1 cellular context compared by ENCODE assay signal in genomic region chr7:121395961-121396757, GRCh38.
A peak's percentile ranks its signal among the peaks of the same experiment; 100 is the strongest.
TF ChIP-seq lines count a peak whose summit lies in the region.

Gene FAM3C (minus strand): TSS chr7:121396308. CDS start chr7:121382969, 13,339 bp downstream.

TF ChIP-seq in GM12878, 131 proteins besides CTCF, POLR2A, EP300 and RAD21 (continued from another document and continues in another):
- TF ChIP-seq CEBPZ (IDR thresholded peaks at IDR 0.05; ENCODE audit: low read depth, low read length) (no peak), SIX5 (IDR thresholded peaks at IDR 0.05; ENCODE audit: low read depth, low read length, severe bottlenecking) (no peak), GABPA (IDR thresholded peaks at IDR 0.05; ENCODE audit: low read depth) (no peak), NR2C2 (IDR thresholded peaks at IDR 0.05; ENCODE audit: borderline replicate concordance, control insufficient read depth, insufficient read length, low read depth) (no peak), MEF2A (IDR thresholded peaks at IDR 0.05; ENCODE audit: insufficient read depth, low read depth, low read length) (peak; percentile 82), ATF7 (IDR thresholded peaks at IDR 0.05; ENCODE audit: low read depth) (no peak), EED (IDR thresholded peaks at IDR 0.05; ENCODE audit: low read depth) (peak; percentile 57; the same call in 1 of the 2 replicates), SUZ12 (IDR thresholded peaks at IDR 0.05; ENCODE audit: unreplicated experiment) (no peak), NR2F1 (conservative IDR thresholded peaks at IDR 0.05) (peak; percentile 85; the same call in 1 of the 2 replicates), SMAD1 (IDR thresholded peaks at IDR 0.05; ENCODE audit: low read depth, partially characterized antibody) (no peak), ELK1 (IDR thresholded peaks at IDR 0.05; ENCODE audit: low read depth, low read length) (0 out of 2 replicates have a peak, but pooled peaks have one; percentile 35), POU2F2 (IDR thresholded peaks at IDR 0.05; ENCODE audit: borderline replicate concordance, low read depth, low read length) (0 out of 3 replicates have a peak, but pooled peaks have one; percentile 15), NFIC (IDR thresholded peaks at IDR 0.05; ENCODE audit: low read depth, low read length) (no peak), ATF3 (IDR thresholded peaks at IDR 0.05; ENCODE audit: borderline replicate concordance, extremely low read depth, low read depth, low read length) (no peak), MTA2 (IDR thresholded peaks at IDR 0.05; ENCODE audit: low read depth) (no peak), MYC (IDR thresholded peaks at IDR 0.05; ENCODE audit: insufficient read depth, insufficient read length, insufficient replicate concordance, low read length, severe bottlenecking) (no peak), CHD1 (IDR thresholded peaks at IDR 0.05; ENCODE audit: low read depth, low read length) (no peak), REST (IDR thresholded peaks at IDR 0.05; ENCODE audit: low read depth, low read length) (0 out of 2 replicates have a peak, but pooled peaks have one; percentile 17), RELB (IDR thresholded peaks at IDR 0.05; ENCODE audit: low read depth) (no peak), DPF2 (IDR thresholded peaks at IDR 0.05) (peak; percentile 96), IRF5 (IDR thresholded peaks at IDR 0.05; ENCODE audit: borderline replicate concordance) (no peak), CEBPB (IDR thresholded peaks at IDR 0.05; ENCODE audit: borderline replicate concordance in 1 of 2, low read depth in 2 of 2, low read length in 2 of 2) (no peak), BHLHE40 (IDR thresholded peaks at IDR 0.05; ENCODE audit: borderline replicate concordance in 1 of 2, low read depth in 2 of 2, low read length in 1 of 2) (peak; percentile 45 to 83; a peak in 3 of 4 replicates), STAT1 (conservative IDR thresholded peaks at IDR 0.05) (no peak), SMC3 (IDR thresholded peaks at IDR 0.05; ENCODE audit: borderline replicate concordance, low read length) (peak; percentile 44; the same call in 1 of the 2 replicates), ZBTB4 (CRISPR knock-in tag; IDR thresholded peaks at IDR 0.05) (no peak), ZBTB11 (CRISPR knock-in tag; IDR thresholded peaks at IDR 0.05) (no peak), RUNX3 (IDR thresholded peaks at IDR 0.05; ENCODE audit: low read length) (peak; percentile 71), TBL1XR1 (IDR thresholded peaks at IDR 0.05; ENCODE audit: low read depth, low read length) (peak; percentile 19; the same call in 1 of the 2 replicates), ZBTB33 (IDR thresholded peaks at IDR 0.05) (no peak), NRF1 (conservative IDR thresholded peaks at IDR 0.05; ENCODE audit: low read depth, low read length) (no peak; the same call in 1 of the 2 replicates), EGR1 (IDR thresholded peaks at IDR 0.05; ENCODE audit: borderline replicate concordance in 1 of 2, low read depth in 2 of 2, low read length in 2 of 2) (peak in 1 of 2 experiments; percentile 98; a peak in 2 of 3 replicates), HCFC1 (IDR thresholded peaks at IDR 0.05; ENCODE audit: low read length) (peak; percentile 36; the same call in 1 of the 2 replicates), BACH1 (IDR thresholded peaks at IDR 0.05; ENCODE audit: borderline replicate concordance) (peak; percentile 85), NFYA (IDR thresholded peaks at IDR 0.05; ENCODE audit: borderline replicate concordance, low read depth, low read length) (no peak)
